ENCODE assay signal across 1 cellular context in genomic region chr6:34190504-34191122, GRCh38.
TF ChIP-seq lines count a peak whose summit lies in the region.

No MANE protein-coding gene starts in this region.

TF ChIP-seq in HepG2, 621 proteins besides CTCF, POLR2A, EP300 and RAD21 (continued from another document):
- TF ChIP-seq GMEB2 (CRISPR knock-in tag; IDR thresholded peaks at IDR 0.05; ENCODE audit: low read depth) = no peak
- TF ChIP-seq ZMYM4 (CRISPR knock-in tag; IDR thresholded peaks at IDR 0.05) = no peak
- no peak for TF ChIP-seq CREB1 (IDR thresholded peaks at IDR 0.05)
- TF ChIP-seq CREB1 (CRISPR knock-in tag; IDR thresholded peaks at IDR 0.05) = no peak
